ENCODE assay signal across 8 cellular contexts in the genomic region with DNA sequence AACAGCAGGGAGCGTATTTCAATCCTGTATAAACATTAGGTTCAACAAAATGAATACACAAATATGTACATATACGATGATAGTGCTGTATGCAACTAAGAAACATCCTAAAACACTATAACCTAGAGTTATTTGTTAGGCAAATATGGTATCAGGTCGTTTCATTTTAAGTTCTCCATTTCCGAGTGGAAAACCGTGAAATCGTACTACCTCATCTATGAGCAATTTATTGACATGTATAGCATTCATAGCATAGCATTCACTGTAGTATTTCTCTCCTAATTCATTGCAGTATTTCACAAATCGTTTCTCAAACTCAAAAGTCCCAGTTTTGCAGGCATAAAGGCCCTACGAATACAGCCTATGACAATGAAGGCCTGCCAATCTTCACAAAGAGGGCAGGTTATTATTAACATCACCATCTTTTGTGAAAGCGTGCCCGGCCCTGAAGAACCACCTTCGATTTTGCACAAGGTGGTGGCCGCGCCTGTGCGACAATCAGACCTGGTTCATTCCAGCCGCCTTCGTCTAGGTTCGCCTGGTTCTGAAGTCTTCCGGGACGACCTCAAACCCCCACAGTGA. TPM values are rescaled to one million over a fixed set of nuclear protein-coding genes. Genes with fewer than 3 reads are reported as not detected.
A peak's percentile ranks its signal among the peaks of the same experiment; 100 is the strongest.
DNase-seq lines count a peak whose midpoint lies in the region; ATAC-seq, FAIRE-seq and TF ChIP-seq lines count a peak whose summit lies in the region.

No MANE protein-coding gene starts in this region.

- peak overlapping the region; percentile 97 for H2AFZ ChIP-seq in Loucy (ENCODE audit: low read length)

- DNase-seq in body of pancreas, result no peak
- no peak for DNase-seq in transverse colon
- DNase-seq in activated CD8-positive, alpha-beta memory T cell treated with anti-CD3 and anti-CD28 coated beads, Interleukin-2, amount 50 U/mL, for 48 hours, result no peak
- no peak for DNase-seq in urothelium cell line (ENCODE audit: low spot score)

- peak overlapping the region; percentile 78 for H3K4me2 ChIP-seq in Loucy (ENCODE audit: low read depth, low read length, poor library complexity, severe bottlenecking)

- H3K9me3 ChIP-seq in ES-I3 (ENCODE audit: control insufficient read depth, insufficient read depth, low read length), result no peaks in the 10 kb centered on the region
- H3K9me3 ChIP-seq in Loucy (ENCODE audit: insufficient read depth, low read depth, low read length), result no peaks in the 10 kb centered on the region
- no peaks in the 10 kb centered on the region for H3K9me3 ChIP-seq in body of pancreas
- H3K9me3 ChIP-seq in liver (ENCODE audit: control insufficient read depth in 4 of 4, low read length in 3 of 4), result no peaks in the 10 kb centered on the region
- H3K9me3 ChIP-seq in transverse colon, result no peaks in the 10 kb centered on the region

- H3K36me3 ChIP-seq in ES-I3 (ENCODE audit: insufficient read depth, low read length), result no peaks in the 10 kb centered on the region
- H3K36me3 ChIP-seq in Loucy (ENCODE audit: insufficient read depth, low read length), result no peaks in the 10 kb centered on the region; the same call in 1 of the 2 replicates
- no peaks in the 10 kb centered on the region for H3K36me3 ChIP-seq in body of pancreas (replicated peaks in 1 of 2; ENCODE audit: insufficient read depth in 1 of 2, low read depth in 2 of 2)
- H3K36me3 ChIP-seq in liver (ENCODE audit: control insufficient read depth in 4 of 4, insufficient read depth in 3 of 4, low read depth in 1 of 4, low read length in 3 of 4), result peaks cover 0 to 3% (median 0%) of the 10 kb centered on the region in 4 donors
- peaks cover 0 to 19% (median 0%) of the 10 kb centered on the region in 4 donors for H3K36me3 ChIP-seq in transverse colon

- H3K27ac ChIP-seq in body of pancreas, result peak overlapping the region; percentile 76 to 91 (median 86)
- peak overlapping the region; percentile 68 to 84 for H3K27ac ChIP-seq in liver (ENCODE audit: low read depth in 1 of 2, low read length in 2 of 2)
- H3K27ac ChIP-seq in transverse colon, result peak overlapping the region; percentile 91 to 94 (median 92)

- H3K79me2 ChIP-seq in Loucy (ENCODE audit: insufficient read depth, low read length), result peaks cover 56% of the 10 kb centered on the region

- no peak for TF ChIP-seq CTCF in Loucy (conservative IDR thresholded peaks at IDR 0.05; ENCODE audit: low read length)
- no peak for TF ChIP-seq CTCF in body of pancreas (IDR thresholded peaks at IDR 0.05)
- no peak for TF ChIP-seq CTCF in liver (IDR thresholded peaks at IDR 0.05; ENCODE audit: low read depth, low read length, missing input control)
- TF ChIP-seq CTCF in transverse colon (IDR thresholded peaks at IDR 0.05), result no peak

- H3K4me1 ChIP-seq in ES-I3 (ENCODE audit: insufficient read depth, low read length), result peaks cover 12% of the 10 kb centered on the region; the same call in 1 of the 2 replicates
- peaks cover 43% of the 10 kb centered on the region for H3K4me1 ChIP-seq in Loucy (ENCODE audit: insufficient read depth, low read length, poor library complexity, severe bottlenecking)
- H3K4me1 ChIP-seq in body of pancreas, result peaks cover 25% of the 10 kb centered on the region
- H3K4me1 ChIP-seq in liver (ENCODE audit: control insufficient read depth in 4 of 4, insufficient read depth in 4 of 4, low read length in 3 of 4), result peaks cover 0 to 24% (median 12%) of the 10 kb centered on the region in 4 donors
- H3K4me1 ChIP-seq in transverse colon, result peaks cover 7 to 29% (median 21%) of the 10 kb centered on the region in 4 donors

- H3K4me3 ChIP-seq in Loucy (ENCODE audit: low read length, poor library complexity, severe bottlenecking) (peak overlapping the region; percentile 90), body of pancreas (peak overlapping the region; percentile 71 to 88), liver (ENCODE audit: low read depth in 1 of 3, low read length in 3 of 3) (peak overlapping the region; percentile 73 to 86 (median 81)), transverse colon (peak overlapping the region; percentile 63 to 82 (median 73))

- in situ Hi-C loops in transverse colon (cut with MboI; ENCODE audit: low pct_ligation_motif_present in 1 of 4, low pct_unique_long_range_greater_than_20kb in 1 of 4, low sequenced_read_pairs in 3 of 4), result no loop called here

- FAIRE-seq in urothelium cell line (lab: Jason Lieb, UNC), result no peak

- H4K20me1 ChIP-seq in Loucy (ENCODE audit: insufficient read depth, low read length, poor library complexity, severe bottlenecking), result peaks cover 53% of the 10 kb centered on the region

- no peak for TF ChIP-seq EP300 in transverse colon (IDR thresholded peaks at IDR 0.05; ENCODE audit: low read depth)

- WGBS in body of pancreas, 2 donors, result 3 to 4% methylated on average over 18 to 19 of the region's 19 CpGs
- WGBS in liver, result 4% methylated on average over 19 of the region's 19 CpGs
- WGBS in transverse colon (ENCODE audit: low coverage in 1 of 2), 2 donors, result 3 to 5% methylated on average over 9 to 19 of the region's 19 CpGs

- H3F3A ChIP-seq in Loucy (ENCODE audit: low read depth), result no peaks in the 10 kb centered on the region

- TF ChIP-seq RAD21 in liver (IDR thresholded peaks at IDR 0.05), result no peak

- intact Hi-C loops in body of pancreas (cut with DNase I), result no loop called here
- intact Hi-C loops in transverse colon (cut with DNase I; ENCODE audit: low total_unique reads), result no loop called here

- H3K9me2 ChIP-seq in Loucy (replicated peaks; ENCODE audit: low read depth, low read length), result no peaks in the 10 kb centered on the region

- TF ChIP-seq POLR2A in body of pancreas (IDR thresholded peaks at IDR 0.05) (no peak), transverse colon (IDR thresholded peaks at IDR 0.05) (no peak)

- H3K9ac ChIP-seq in ES-I3 (ENCODE audit: low read depth, low read length), result peak overlapping the region; percentile 85
- peak overlapping the region; percentile 95 for H3K9ac ChIP-seq in Loucy (ENCODE audit: low read depth, low read length, poor library complexity, severe bottlenecking)
- peak overlapping the region; percentile 73 to 81 for H3K9ac ChIP-seq in liver (ENCODE audit: low read depth in 1 of 2, low read length in 2 of 2)

- H3K27me3 ChIP-seq in Loucy (ENCODE audit: insufficient read depth, low read length, poor library complexity, severe bottlenecking), result peaks cover 5% of the 10 kb centered on the region
- H3K27me3 ChIP-seq in body of pancreas, result no peaks in the 10 kb centered on the region
- no peaks in the 10 kb centered on the region for H3K27me3 ChIP-seq in liver (ENCODE audit: control insufficient read depth in 4 of 4, insufficient read depth in 4 of 4, low read length in 3 of 4)
- no peaks in the 10 kb centered on the region for H3K27me3 ChIP-seq in transverse colon

- ATAC-seq in GM21576 (IDR thresholded peaks at IDR 0.05; ENCODE audit: unreplicated experiment) (peak; percentile 12), body of pancreas (peak; percentile 28)

TF ChIP-seq in liver, 16 proteins besides CTCF, POLR2A, EP300 and RAD21:
- TF ChIP-seq HNF4A (conservative IDR thresholded peaks at IDR 0.05), result no peak
- TF ChIP-seq FOXA2 (IDR thresholded peaks at IDR 0.05), result no peak
- no peak for TF ChIP-seq ZBTB33 (IDR thresholded peaks at IDR 0.05)
- TF ChIP-seq GABPA (IDR thresholded peaks at IDR 0.05 in 1 of 2, conservative IDR thresholded peaks at IDR 0.05 in 1 of 2), result no peak
- no peak for TF ChIP-seq EGR1 (IDR thresholded peaks at IDR 0.05; ENCODE audit: low read depth in 2 of 2)
- no peak for TF ChIP-seq HNF4G (IDR thresholded peaks at IDR 0.05)
- no peak for TF ChIP-seq YY1 (IDR thresholded peaks at IDR 0.05)
- TF ChIP-seq JUND (IDR thresholded peaks at IDR 0.05), result no peak
- TF ChIP-seq RXRA (IDR thresholded peaks at IDR 0.05), result no peak
TF ChIP-seq in liver: peak in this region for 0.

RNA-seq across cellular contexts. Expression of gene ATAD1, which starts 0.6 kb away (rescaled TPM):
- total RNA-seq in body of pancreas (10 to 100 TPM in 1 of 2 donors, 1 to 10 TPM in 1; 9.6 to 16.9 TPM), liver (10 to 100 TPM; 12.6 to 33.4 TPM), transverse colon (10 to 100 TPM in 3 of 4 donors, 1 to 10 TPM in 1; 8.6 to 43.5 (median 35.8) TPM)
- 10 to 100 TPM; 12.8 to 13.3 TPM for polyA plus RNA-seq in liver

RNA-seq across cellular contexts. Expression of gene KLLN, which starts 46.0 kb away (rescaled TPM):
- total RNA-seq in body of pancreas (under 1 TPM; 0.78 to 0.99 TPM), liver (under 1 TPM; 0.17 to 0.42 TPM), transverse colon (under 1 TPM in 3 of 4 donors, not detected in 1; 0.79 to 1.00 (median 0.82) TPM)
- under 1 TPM; 0.21 to 0.28 TPM for polyA plus RNA-seq in liver

RNA-seq across cellular contexts. Expression of gene PTEN, which starts 46.0 kb away (rescaled TPM):
- total RNA-seq in body of pancreas (100 to 1,000 TPM; 105 to 227 TPM), liver (10 to 100 TPM; 55.0 to 76.6 TPM), transverse colon (100 to 1,000 TPM in 3 of 4 donors, 10 to 100 TPM in 1; 78.6 to 184 (median 129) TPM)
- 10 to 100 TPM; 11.5 to 20.1 TPM for polyA plus RNA-seq in liver
